In the genomic region with DNA sequence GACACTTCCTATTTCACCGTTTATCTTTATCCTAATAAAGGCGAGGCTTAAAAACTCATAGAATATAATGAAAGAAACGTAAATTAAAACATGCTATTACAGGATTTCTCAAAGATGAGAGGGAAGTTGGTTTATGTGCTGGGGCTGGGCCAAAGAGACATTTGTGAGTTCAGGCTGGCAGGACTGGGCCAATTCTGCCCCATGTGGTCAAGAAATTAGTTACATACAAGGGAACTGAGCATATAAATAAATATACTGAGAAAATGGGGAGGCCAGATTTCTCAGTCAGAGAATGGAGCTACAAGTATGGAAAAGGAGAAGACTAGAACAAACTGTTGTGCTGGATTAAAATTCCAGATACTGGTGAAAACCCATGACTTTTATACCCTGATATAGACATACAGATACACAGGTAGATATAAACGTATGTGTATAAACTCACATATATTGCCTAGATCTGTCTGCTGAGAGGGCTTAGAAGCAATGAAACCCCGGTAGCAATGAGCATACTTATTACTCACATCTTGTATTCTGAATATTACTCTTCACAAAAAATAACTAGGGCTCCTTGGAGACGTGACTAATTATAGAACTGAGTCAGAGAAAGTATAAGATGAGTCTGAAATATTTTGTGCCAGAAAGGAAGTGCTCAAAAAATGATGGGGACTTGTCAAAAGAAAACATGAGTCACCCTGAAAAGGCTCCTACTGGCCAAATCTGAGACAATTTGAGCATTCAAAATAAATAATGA, we compare ENCODE assay signal across 8 cellular contexts.
DNase-seq lines count a peak whose midpoint lies in the region; ATAC-seq and TF ChIP-seq lines count a peak whose summit lies in the region.

No MANE protein-coding gene starts in this region.

- WGBS in IMR-90 (ENCODE audit: extremely low coverage in 2 of 2, insufficient read length in 1 of 2), 2 experiments = no CpG with 5 or more reads among the region's 6 CpGs

- H3K27ac ChIP-seq in IMR-90 (ENCODE audit: insufficient read depth, low read length) (no peak overlapping the region), parathyroid adenoma (no peak overlapping the region)

- no peak overlapping the region for H2AK5ac ChIP-seq in IMR-90 (ENCODE audit: low read depth, low read length)

- BruUV-seq in IMR-90 (replicated peaks; lab: Mats Ljungman, UMichigan) = no TSS peak

- peak; percentile 24; the same call in 1 of the 2 replicates for TF ChIP-seq RAD21 in IMR-90 (IDR thresholded peaks at IDR 0.05; ENCODE audit: low read length)

- CTCF ChIA-PET in activated CD4-positive, alpha-beta T cell treated with anti-CD3 and anti-CD28 coated beads for 36 hours (lab: Charles Lee) = no interaction called here
- CTCF ChIA-PET in IMR-90 (lab: Yijun Ruan, JAX) = interaction anchor here (0.6 to 1.0 kb wide), 2 partner anchors 17 to 133 kb away, joined by 3 read pairs; no protein-coding TSS in a partner anchor

- intact Hi-C loops in activated CD4-positive, alpha-beta T cell treated with anti-CD3 and anti-CD28 coated beads for 36 hours (cut with DNase I, micrococcal nuclease) = loop anchor here in 1 of 2 experiments (1.0 to 5.0 kb wide), 4 partner anchors 13 to 173 kb away; a partner anchor contains a TSS
- intact Hi-C loops in IMR-90 (cut with micrococcal nuclease) = loop anchor here (5.0 kb wide), 1 partner anchor 807 kb away; no protein-coding TSS in a partner anchor

- peaks cover 17% of the 10 kb centered on the region for H3K9me3 Mint-ChIP-seq in activated CD4-positive, alpha-beta T cell treated with anti-CD3 and anti-CD28 coated beads for 36 hours (ENCODE audit: low read depth)

- no peak overlapping the region for H2BK5ac ChIP-seq in IMR-90 (ENCODE audit: low read depth, low read length, poor library complexity, severe bottlenecking)

- no peak overlapping the region for H2BK20ac ChIP-seq in IMR-90 (ENCODE audit: low read depth, low read length)

- no peak for DNase-seq in activated CD4-positive, alpha-beta T cell treated with anti-CD3 and anti-CD28 coated beads for 36 hours
- no peak for DNase-seq in activated CD4-positive, alpha-beta T cell treated with anti-CD3 and anti-CD28 coated beads, Interleukin-2, amount 50 U/mL, for 48 hours
- DNase-seq in IMR-90 (peak; percentile 87), astrocyte of the cerebellum (ENCODE audit: low read depth) (peak; percentile 33), GOT3 (lab: John Stamatoyannopoulos, UW) (no peak), OCI-M2 (lab: John Stamatoyannopoulos, UW; ENCODE audit: unreplicated experiment) (no peak)

- H3K4me3 Mint-ChIP-seq in activated CD4-positive, alpha-beta T cell treated with anti-CD3 and anti-CD28 coated beads for 36 hours = peak overlapping the region; percentile 39

- no peaks in the 10 kb centered on the region for H3K79me1 ChIP-seq in IMR-90 (ENCODE audit: low read depth in 1 of 2, low read length in 2 of 2)

- no peak overlapping the region for H4K5ac ChIP-seq in IMR-90 (ENCODE audit: low read depth, low read length)

- H3K18ac ChIP-seq in IMR-90 (ENCODE audit: low read depth, low read length) = no peak overlapping the region

- H3K4me1 Mint-ChIP-seq in activated CD4-positive, alpha-beta T cell treated with anti-CD3 and anti-CD28 coated beads for 36 hours = peaks cover 23% of the 10 kb centered on the region

- peaks cover 34% of the 10 kb centered on the region for H3K36me3 Mint-ChIP-seq in activated CD4-positive, alpha-beta T cell treated with anti-CD3 and anti-CD28 coated beads for 36 hours (ENCODE audit: low read depth)

- TF ChIP-seq CTCF in IMR-90 (conservative IDR thresholded peaks at IDR 0.05; ENCODE audit: low read depth, low read length) = peak; percentile 48
- TF ChIP-seq CTCF in astrocyte of the cerebellum (IDR thresholded peaks at IDR 0.05; ENCODE audit: low read depth, low read length, missing control alignments) = peak; percentile 37
- TF ChIP-seq CTCF in parathyroid adenoma (IDR thresholded peaks at IDR 0.05) = peak; percentile 33

- no peak overlapping the region for H3K23ac ChIP-seq in IMR-90 (ENCODE audit: low read depth, low read length)

- H2AK9ac ChIP-seq in IMR-90 (replicated peaks; ENCODE audit: low read depth, low read length, poor library complexity) = no peak overlapping the region

- H3K9me1 ChIP-seq in IMR-90 (ENCODE audit: insufficient read depth, low read length) = no peaks in the 10 kb centered on the region

- no peak overlapping the region for H3K4ac ChIP-seq in IMR-90 (ENCODE audit: low read depth, low read length)

- no peak overlapping the region for H3K56ac ChIP-seq in IMR-90 (ENCODE audit: extremely low read depth, insufficient read depth, low read length)

- H2AFZ ChIP-seq in IMR-90 (replicated peaks; ENCODE audit: low read length, poor library complexity) = no peak overlapping the region
- no peak overlapping the region for H2AFZ ChIP-seq in parathyroid adenoma

- no peaks in the 10 kb centered on the region for H3K36me3 ChIP-seq in IMR-90 (ENCODE audit: control insufficient read depth, insufficient read depth, low read length)
- H3K36me3 ChIP-seq in parathyroid adenoma (ENCODE audit: control insufficient read depth, insufficient read depth, low read length) = no peaks in the 10 kb centered on the region

- H3K4me2 ChIP-seq in IMR-90 (ENCODE audit: low read depth, low read length) (peak overlapping the region; percentile 59; the same call in 1 of the 2 replicates), parathyroid adenoma (ENCODE audit: low read length) (no peak overlapping the region)

- H3K9ac ChIP-seq in IMR-90 (ENCODE audit: low read depth, low read length) (no peak overlapping the region), parathyroid adenoma (no peak overlapping the region)

- no peaks in the 10 kb centered on the region for H3K4me1 ChIP-seq in IMR-90 (ENCODE audit: control insufficient read depth, insufficient read depth, low read length)
- H3K4me1 ChIP-seq in parathyroid adenoma = no peaks in the 10 kb centered on the region

- no peak overlapping the region for H3K14ac ChIP-seq in IMR-90 (replicated peaks; ENCODE audit: low read depth, low read length)

- POLR2A ChIA-PET in activated CD4-positive, alpha-beta T cell treated with anti-CD3 and anti-CD28 coated beads for 36 hours (lab: Charles Lee) = no interaction called here
- POLR2A ChIA-PET in IMR-90 (lab: Charles Lee; ENCODE audit: unreplicated experiment) = no interaction called here

- TF ChIP-seq POLR2A in IMR-90 (IDR thresholded peaks at IDR 0.05; ENCODE audit: low read depth, low read length) = no peak

- no peaks in the 10 kb centered on the region; the same call in 1 of the 2 replicates for H3K9me3 ChIP-seq in IMR-90 (ENCODE audit: control insufficient read depth, insufficient read depth, low read length)
- no peaks in the 10 kb centered on the region for H3K9me3 ChIP-seq in parathyroid adenoma (ENCODE audit: control insufficient read depth, low read length)

- peak; percentile 97 for ATAC-seq in activated CD4-positive, alpha-beta T cell treated with anti-CD3 and anti-CD28 coated beads for 36 hours
- ATAC-seq in GM21786 (IDR thresholded peaks at IDR 0.05; ENCODE audit: unreplicated experiment) (peak; percentile 94), IMR-90 (ENCODE audit: low read depth) (peak; percentile 92)

- no peak overlapping the region for H3K4me3 ChIP-seq in IMR-90 (ENCODE audit: insufficient read depth, low read depth, low read length)
- H3K4me3 ChIP-seq in astrocyte of the cerebellum (ENCODE audit: low read depth, low read length) = no peak overlapping the region
- no peak overlapping the region for H3K4me3 ChIP-seq in parathyroid adenoma (ENCODE audit: low read depth, low read length)

- H3K27me3 ChIP-seq in IMR-90 (ENCODE audit: control insufficient read depth, insufficient read depth, low read length) = no peaks in the 10 kb centered on the region
- H3K27me3 ChIP-seq in parathyroid adenoma (ENCODE audit: control insufficient read depth, insufficient read depth, low read length) = no peaks in the 10 kb centered on the region

- H4K20me1 ChIP-seq in IMR-90 (ENCODE audit: insufficient read depth, low read length) = no peaks in the 10 kb centered on the region

- in situ Hi-C loops in IMR-90 (cut with MboI; ENCODE audit: low sequenced_read_pairs) = no loop called here
- in situ Hi-C loops in astrocyte of the cerebellum (cut with HindIII; ENCODE audit: low sequenced_read_pairs) = no loop called here

- H4K8ac ChIP-seq in IMR-90 (ENCODE audit: low read depth in 2 of 2, low read length in 2 of 2) = no peak overlapping the region

- dilution Hi-C loops in IMR-90 (cut with HindIII; ENCODE audit: low sequenced_read_pairs, unreplicated experiment) = no loop called here

- H3K79me2 ChIP-seq in parathyroid adenoma = no peaks in the 10 kb centered on the region

- no peak overlapping the region for H2BK15ac ChIP-seq in IMR-90 (ENCODE audit: low read depth, low read length)

- H2BK120ac ChIP-seq in IMR-90 (ENCODE audit: low read depth, low read length) = no peak overlapping the region

- no peak overlapping the region for H4K91ac ChIP-seq in IMR-90 (ENCODE audit: insufficient read depth, low read depth, low read length)

- H3K27ac Mint-ChIP-seq in activated CD4-positive, alpha-beta T cell treated with anti-CD3 and anti-CD28 coated beads for 36 hours = peak overlapping the region; percentile 73

- H3K27me3 Mint-ChIP-seq in activated CD4-positive, alpha-beta T cell treated with anti-CD3 and anti-CD28 coated beads for 36 hours = no peaks in the 10 kb centered on the region

TF ChIP-seq in IMR-90, 13 proteins besides CTCF, POLR2A, EP300 and RAD21 (continues in another document):
- TF ChIP-seq, protein P1, sequence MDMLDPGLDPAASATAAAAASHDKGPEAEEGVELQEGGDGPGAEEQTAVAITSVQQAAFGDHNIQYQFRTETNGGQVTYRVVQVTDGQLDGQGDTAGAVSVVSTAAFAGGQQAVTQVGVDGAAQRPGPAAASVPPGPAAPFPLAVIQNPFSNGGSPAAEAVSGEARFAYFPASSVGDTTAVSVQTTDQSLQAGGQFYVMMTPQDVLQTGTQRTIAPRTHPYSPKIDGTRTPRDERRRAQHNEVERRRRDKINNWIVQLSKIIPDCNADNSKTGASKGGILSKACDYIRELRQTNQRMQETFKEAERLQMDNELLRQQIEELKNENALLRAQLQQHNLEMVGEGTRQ (IDR thresholded peaks at IDR 0.05; ENCODE audit: low read depth, low read length) = no peak
- TF ChIP-seq, protein P2, sequence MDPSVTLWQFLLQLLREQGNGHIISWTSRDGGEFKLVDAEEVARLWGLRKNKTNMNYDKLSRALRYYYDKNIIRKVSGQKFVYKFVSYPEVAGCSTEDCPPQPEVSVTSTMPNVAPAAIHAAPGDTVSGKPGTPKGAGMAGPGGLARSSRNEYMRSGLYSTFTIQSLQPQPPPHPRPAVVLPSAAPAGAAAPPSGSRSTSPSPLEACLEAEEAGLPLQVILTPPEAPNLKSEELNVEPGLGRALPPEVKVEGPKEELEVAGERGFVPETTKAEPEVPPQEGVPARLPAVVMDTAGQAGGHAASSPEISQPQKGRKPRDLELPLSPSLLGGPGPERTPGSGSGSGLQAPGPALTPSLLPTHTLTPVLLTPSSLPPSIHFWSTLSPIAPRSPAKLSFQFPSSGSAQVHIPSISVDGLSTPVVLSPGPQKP (IDR thresholded peaks at IDR 0.05; ENCODE audit: borderline replicate concordance, low read depth, low read length) = no peak
- TF ChIP-seq RFX5 (IDR thresholded peaks at IDR 0.05; ENCODE audit: low read depth, low read length) (no peak), MAFK (IDR thresholded peaks at IDR 0.05; ENCODE audit: low read depth, low read length) (no peak), SMC3 (IDR thresholded peaks at IDR 0.05; ENCODE audit: low read depth, low read length) (no peak), NFE2L2 (IDR thresholded peaks at IDR 0.05; ENCODE audit: low read depth, low read length) (no peak)

Comparison
In these comparisons a context has a peak if more than half of its experiments do, and no peak if none do; other contexts are left out.
1. DNase-seq: peak in IMR-90 (single experiment) and astrocyte of the cerebellum (single experiment); none in activated CD4-positive, alpha-beta T cell treated with anti-CD3 and anti-CD28 coated beads for 36 hours (single experiment), activated CD4-positive, alpha-beta T cell treated with anti-CD3 and anti-CD28 coated beads, Interleukin-2, amount 50 U/mL, for 48 hours (0 of 2), GOT3 (single experiment) and OCI-M2 (single experiment).
2. Peak in every context shown above with its lines, with median percentiles within 50 percentile points of each other: ATAC-seq and CTCF ChIP-seq.